In the genomic region with DNA sequence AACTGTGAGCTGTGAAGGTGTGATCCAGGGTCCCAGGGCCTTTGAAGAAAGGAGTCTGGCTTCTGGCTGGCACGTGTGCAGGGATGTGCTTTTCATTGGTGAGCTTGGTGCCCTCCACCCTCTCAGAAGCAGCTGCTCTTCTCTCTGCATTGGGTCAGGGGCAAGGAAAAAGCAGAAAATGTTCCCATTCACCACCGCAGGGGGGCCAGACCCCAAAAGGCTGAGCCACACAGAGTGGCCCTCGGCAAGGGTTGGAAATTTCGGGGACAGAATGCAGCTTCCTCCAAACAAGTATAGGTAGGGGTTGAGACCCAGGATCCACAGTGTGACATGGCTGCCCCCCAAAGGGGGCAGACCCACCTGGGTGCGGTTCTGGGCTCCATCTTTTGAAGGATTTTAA, we compare ENCODE assay signal across 10 cellular contexts. TPM values are rescaled to one million over a fixed set of nuclear protein-coding genes. Genes with fewer than 3 reads are reported as not detected.
DNase-seq lines count a peak whose midpoint lies in the region; ATAC-seq and TF ChIP-seq lines count a peak whose summit lies in the region.
"Had no signal": no experiment of that assay in that cellular context is flagged by ENCODE, and none has a peak within 500 bp of the region (broad histone marks: within the 10 kb centered on the region; RNA-seq: fewer than 3 reads in every experiment).

No MANE protein-coding gene starts in this region.

- TF ChIP-seq RAD21 in liver (IDR thresholded peaks at IDR 0.05), result no peak

- TF ChIP-seq CTCF in heart right ventricle (IDR thresholded peaks at IDR 0.05), result no peak
- no peak for TF ChIP-seq CTCF in VCaP (conservative IDR thresholded peaks at IDR 0.05)
- TF ChIP-seq CTCF in liver (IDR thresholded peaks at IDR 0.05; ENCODE audit: low read depth, low read length, missing input control), result no peak
- TF ChIP-seq CTCF in transverse colon (IDR thresholded peaks at IDR 0.05), result no peak

- H3K27me3 ChIP-seq in heart right ventricle, result no peaks in the 10 kb centered on the region
- no peaks in the 10 kb centered on the region for H3K27me3 ChIP-seq in liver (ENCODE audit: control insufficient read depth in 4 of 4, insufficient read depth in 4 of 4, low read length in 3 of 4)
- no peaks in the 10 kb centered on the region for H3K27me3 ChIP-seq in transverse colon

- H3K27ac ChIP-seq in heart right ventricle, result peak overlapping the region in 9 of 10 donors; percentile 87 to 98 (median 93)
- peak overlapping the region; percentile 97; the same call in 1 of the 2 replicates for H3K27ac ChIP-seq in VCaP
- H3K27ac ChIP-seq in liver (ENCODE audit: low read depth in 1 of 2, low read length in 2 of 2), result peak overlapping the region; percentile 51 to 62
- H3K27ac ChIP-seq in transverse colon, result peak overlapping the region; percentile 84 to 92 (median 86)

- WGBS in heart right ventricle, 2 donors, result 76 to 81% methylated on average over 5 of the region's 5 CpGs
- 82% methylated on average over 5 of the region's 5 CpGs for WGBS in liver
- WGBS in transverse colon (ENCODE audit: low coverage in 1 of 2), 2 donors, result 59% methylated on average over 5 of the region's 5 CpGs; no CpG with 5 or more reads in 1 of the 2 donors

- in situ Hi-C loops in transverse colon (cut with MboI; ENCODE audit: low pct_ligation_motif_present in 1 of 4, low pct_unique_long_range_greater_than_20kb in 1 of 4, low sequenced_read_pairs in 3 of 4), result no loop called here

- H3K4me3 ChIP-seq in heart right ventricle (peak overlapping the region in 4 of 10 donors; percentile 74 to 93 (median 81)), liver (ENCODE audit: low read depth in 1 of 3, low read length in 3 of 3) (no peak overlapping the region), transverse colon (peak overlapping the region in 2 of 4 donors; percentile 73 to 77)

- no peaks in the 10 kb centered on the region for H3K9me3 ChIP-seq in heart right ventricle
- H3K9me3 ChIP-seq in liver (ENCODE audit: control insufficient read depth in 4 of 4, low read length in 3 of 4), result no peaks in the 10 kb centered on the region
- H3K9me3 ChIP-seq in transverse colon, result no peaks in the 10 kb centered on the region

- H3K9ac ChIP-seq in liver (ENCODE audit: low read depth in 1 of 2, low read length in 2 of 2), result peak overlapping the region; percentile 22 to 79

- H3K36me3 ChIP-seq in heart right ventricle (peaks cover 0 to 5% (median 0%) of the 10 kb centered on the region in 9 donors), liver (ENCODE audit: control insufficient read depth in 4 of 4, insufficient read depth in 3 of 4, low read depth in 1 of 4, low read length in 3 of 4) (no peaks in the 10 kb centered on the region), transverse colon (no peaks in the 10 kb centered on the region)

- TF ChIP-seq EP300 in transverse colon (IDR thresholded peaks at IDR 0.05; ENCODE audit: low read depth), result no peak

- TF ChIP-seq POLR2A in transverse colon (IDR thresholded peaks at IDR 0.05), result no peak

- ATAC-seq in heart right ventricle (no peak), Right ventricle myocardium superior (ENCODE audit: poor library complexity) (no peak)

- H3K4me1 ChIP-seq in heart right ventricle (peaks cover 58 to 90% (median 83%) of the 10 kb centered on the region in 9 donors), liver (ENCODE audit: control insufficient read depth in 4 of 4, insufficient read depth in 4 of 4, low read length in 3 of 4) (peaks cover 25 to 80% (median 65%) of the 10 kb centered on the region in 4 donors), transverse colon (peaks cover 64 to 91% (median 80%) of the 10 kb centered on the region in 4 donors)

- DNase-seq in heart right ventricle (no peak), Right ventricle myocardium superior (no peak), transverse colon (no peak), KG1 (lab: John Stamatoyannopoulos, UW) (no peak), NCI-H82 treated with DMSO at 0.1 percent for 48 hours (lab: John Stamatoyannopoulos, UW; ENCODE audit: unreplicated experiment) (no peak), NCI-H774 (lab: John Stamatoyannopoulos, UW) (no peak)
- DNase-seq: NCI-H2227 treated with DMSO at 0.1 percent for 48 hours had no signal

- intact Hi-C loops in heart right ventricle (cut with DNase I) (loop anchor here in 5 of 10 donors (5.0 to 10.0 kb wide), 4 partner anchors 58 to 420 kb away; a partner anchor contains a TSS), Right ventricle myocardium superior (cut with DNase I) (no loop called here), transverse colon (cut with DNase I; ENCODE audit: low total_unique reads) (loop anchor here (5.0 kb wide), 1 partner anchor 58 kb away; a partner anchor contains a TSS)

TF ChIP-seq in liver, 16 proteins besides CTCF, POLR2A, EP300 and RAD21 (continues in another document):
- no peak for TF ChIP-seq RXRA (IDR thresholded peaks at IDR 0.05)
- TF ChIP-seq, protein P1, sequence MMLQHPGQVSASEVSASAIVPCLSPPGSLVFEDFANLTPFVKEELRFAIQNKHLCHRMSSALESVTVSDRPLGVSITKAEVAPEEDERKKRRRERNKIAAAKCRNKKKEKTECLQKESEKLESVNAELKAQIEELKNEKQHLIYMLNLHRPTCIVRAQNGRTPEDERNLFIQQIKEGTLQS (IDR thresholded peaks at IDR 0.05), result no peak
- no peak for TF ChIP-seq NR2F2 (IDR thresholded peaks at IDR 0.05)
- TF ChIP-seq, protein P2, sequence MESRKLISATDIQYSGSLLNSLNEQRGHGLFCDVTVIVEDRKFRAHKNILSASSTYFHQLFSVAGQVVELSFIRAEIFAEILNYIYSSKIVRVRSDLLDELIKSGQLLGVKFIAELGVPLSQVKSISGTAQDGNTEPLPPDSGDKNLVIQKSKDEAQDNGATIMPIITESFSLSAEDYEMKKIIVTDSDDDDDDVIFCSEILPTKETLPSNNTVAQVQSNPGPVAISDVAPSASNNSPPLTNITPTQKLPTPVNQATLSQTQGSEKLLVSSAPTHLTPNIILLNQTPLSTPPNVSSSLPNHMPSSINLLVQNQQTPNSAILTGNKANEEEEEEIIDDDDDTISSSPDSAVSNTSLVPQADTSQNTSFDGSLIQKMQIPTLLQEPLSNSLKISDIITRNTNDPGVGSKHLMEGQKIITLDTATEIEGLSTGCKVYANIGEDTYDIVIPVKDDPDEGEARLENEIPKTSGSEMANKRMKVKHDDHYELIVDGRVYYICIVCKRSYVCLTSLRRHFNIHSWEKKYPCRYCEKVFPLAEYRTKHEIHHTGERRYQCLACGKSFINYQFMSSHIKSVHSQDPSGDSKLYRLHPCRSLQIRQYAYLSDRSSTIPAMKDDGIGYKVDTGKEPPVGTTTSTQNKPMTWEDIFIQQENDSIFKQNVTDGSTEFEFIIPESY (IDR thresholded peaks at IDR 0.05), result no peak
- TF ChIP-seq HNF4A (conservative IDR thresholded peaks at IDR 0.05), result no peak
- TF ChIP-seq, protein P3, sequence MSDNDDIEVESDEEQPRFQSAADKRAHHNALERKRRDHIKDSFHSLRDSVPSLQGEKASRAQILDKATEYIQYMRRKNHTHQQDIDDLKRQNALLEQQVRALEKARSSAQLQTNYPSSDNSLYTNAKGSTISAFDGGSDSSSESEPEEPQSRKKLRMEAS (IDR thresholded peaks at IDR 0.05), result no peak
- no peak for TF ChIP-seq TAF1 (conservative IDR thresholded peaks at IDR 0.05)
- TF ChIP-seq YY1 (IDR thresholded peaks at IDR 0.05), result no peak
- TF ChIP-seq HNF4G (IDR thresholded peaks at IDR 0.05), result no peak
- no peak for TF ChIP-seq SP1 (IDR thresholded peaks at IDR 0.05)
- no peak for TF ChIP-seq FOXA1 (IDR thresholded peaks at IDR 0.05)
- TF ChIP-seq FOXA2 (IDR thresholded peaks at IDR 0.05), result no peak
- no peak for TF ChIP-seq EGR1 (IDR thresholded peaks at IDR 0.05; ENCODE audit: low read depth in 2 of 2)
- no peak for TF ChIP-seq JUND (IDR thresholded peaks at IDR 0.05)

RNA-seq across cellular contexts. Expression of a gene that starts 2.5 kb away (rescaled TPM):
- total RNA-seq in heart right ventricle (10 to 100 TPM; 20.3 to 48.6 (median 24.8) TPM), Right ventricle myocardium superior (45.5 TPM), liver (10 to 100 TPM; 19.0 to 41.7 TPM), transverse colon (100 to 1,000 TPM in 1 of 4 donors, 10 to 100 TPM in 3; 59.7 to 176 (median 73.4) TPM)
- polyA plus RNA-seq in heart right ventricle (10 to 100 TPM; 19.7 to 35.2 TPM), liver (10 to 100 TPM in 1 of 2 donors, 1 to 10 TPM in 1; 6.9 to 29.3 TPM)

RNA-seq across cellular contexts. Expression of a gene that starts 28.2 kb away (rescaled TPM):
- total RNA-seq in heart right ventricle (10 to 100 TPM in 4 of 10 donors, 1 to 10 TPM in 6; 6.3 to 47.4 (median 9.0) TPM), Right ventricle myocardium superior (20.6 TPM), liver (under 1 TPM in 1 of 2 donors, not detected in 1; 0.08 TPM), transverse colon (10 to 100 TPM in 1 of 4 donors, not detected in 3; 20.2 TPM)
- polyA plus RNA-seq in heart right ventricle (10 to 100 TPM in 1 of 2 donors, under 1 TPM in 1; 0.03 to 18.4 TPM), liver (not detected)
- total RNA-seq: endothelial cell of umbilical vein had no signal
- polyA plus RNA-seq: endothelial cell of umbilical vein had no signal

RNA-seq across cellular contexts. Expression of a gene that starts 35.8 kb away (rescaled TPM):
- total RNA-seq in heart right ventricle (under 1 TPM in 1 of 10 donors, not detected in 9; 0.11 TPM), Right ventricle myocardium superior (not detected), liver (10 to 100 TPM in 1 of 2 donors, not detected in 1; 32.5 TPM), transverse colon (not detected)
- polyA plus RNA-seq in heart right ventricle (not detected), liver (10 to 100 TPM; 21.8 to 31.7 TPM)
- total RNA-seq: endothelial cell of umbilical vein had no signal
- polyA plus RNA-seq: endothelial cell of umbilical vein had no signal

RNA-seq across cellular contexts. Expression of a gene that starts 42.0 kb away (rescaled TPM):
- total RNA-seq in heart right ventricle (1 to 10 TPM in 7 of 10 donors, under 1 TPM in 2, not detected in 1; 0.64 to 6.1 (median 1.3) TPM), Right ventricle myocardium superior (3.6 TPM), liver (not detected), transverse colon (not detected)
- polyA plus RNA-seq in heart right ventricle (10 to 100 TPM in 1 of 2 donors, under 1 TPM in 1; 0.04 to 14.6 TPM), liver (not detected)
- total RNA-seq: endothelial cell of umbilical vein had no signal
- polyA plus RNA-seq: endothelial cell of umbilical vein had no signal

RNA-seq across cellular contexts. Expression of a gene that starts 58.5 kb away (rescaled TPM):
- total RNA-seq in heart right ventricle, result 10 to 100 TPM; 21.3 to 44.0 (median 24.7) TPM
- polyA plus RNA-seq in heart right ventricle, result 10 to 100 TPM; 22.5 to 56.3 TPM
- total RNA-seq in Right ventricle myocardium superior, result 35.8 TPM
- total RNA-seq in liver, result 10 to 100 TPM; 15.4 to 35.5 TPM
- polyA plus RNA-seq in liver, result 10 to 100 TPM; 13.1 to 27.5 TPM
- 100 to 1,000 TPM; 138 to 473 (median 312) TPM for total RNA-seq in transverse colon
